ENCODE assay signal across 9 cellular contexts in genomic region chr18:51340332-51340731, GRCh38.
"Had no signal": no experiment of that assay in that cellular context is flagged by ENCODE, and none has a peak within 500 bp of the region (broad histone marks: within the 10 kb centered on the region; RNA-seq: fewer than 3 reads in every experiment).

No MANE protein-coding gene starts in this region.

- DNase-seq: activated naive CD4-positive, alpha-beta T cell treated with anti-CD3 and anti-CD28 coated beads, Interleukin-2, amount 50 U/mL, for 16 hours; amniotic stem cell; dorsolateral prefrontal cortex; esophagus squamous epithelium; head of caudate nucleus; trophoblast cell had no signal

- H3K9me3 ChIP-seq: esophagus squamous epithelium had no signal

- H3K36me3 ChIP-seq: esophagus squamous epithelium had no signal

- H3K27ac Mint-ChIP-seq: memory B cell had no signal

- H3K4me1 ChIP-seq: esophagus squamous epithelium had no signal

- H3K4me3 Mint-ChIP-seq: memory B cell had no signal

- H3K4me3 ChIP-seq: dorsolateral prefrontal cortex, esophagus squamous epithelium had no signal

- H3K27me3 ChIP-seq: dorsolateral prefrontal cortex had no signal

- H3K36me3 Mint-ChIP-seq: memory B cell had no signal

- H3K27ac ChIP-seq: dorsolateral prefrontal cortex, esophagus squamous epithelium had no signal

- H3K4me1 Mint-ChIP-seq: memory B cell had no signal

- ATAC-seq: activated CD4-positive, CD25-positive, alpha-beta regulatory T cell treated with anti-CD3 and anti-CD28 coated beads, Interleukin-2, amount 50 U/mL, for 24 hours; left lobe of liver had no signal
